18 cellular contexts compared by ENCODE assay signal in the genomic region with DNA sequence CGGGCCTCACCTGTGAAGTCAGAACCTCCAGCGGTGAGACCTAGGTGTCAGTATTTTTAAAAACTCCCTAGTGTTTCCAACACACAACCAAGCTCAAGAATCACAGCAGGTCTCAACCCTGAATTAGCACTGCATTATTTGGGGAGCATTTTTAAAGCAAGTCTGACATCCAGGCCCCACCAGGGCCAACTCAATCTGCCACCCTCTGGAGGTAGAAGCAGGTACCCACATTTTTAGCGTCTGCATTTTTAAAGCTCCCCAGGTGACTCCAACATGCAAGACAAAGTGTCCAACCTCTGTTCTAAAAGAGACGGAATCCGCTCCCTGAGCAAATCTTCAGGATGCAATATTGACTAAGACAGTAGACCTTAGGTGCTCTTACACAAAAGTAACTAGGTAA.
DNase-seq lines count a peak whose midpoint lies in the region; ATAC-seq, FAIRE-seq and TF ChIP-seq lines count a peak whose summit lies in the region.
"Had no signal": no experiment of that assay in that cellular context is flagged by ENCODE, and none has a peak within 500 bp of the region (broad histone marks: within the 10 kb centered on the region; RNA-seq: fewer than 3 reads in every experiment).

No MANE protein-coding gene starts in this region.

- POLR2A ChIA-PET in Caco-2 (lab: Charles Lee), result no interaction called here

- no peak overlapping the region for H3K14ac ChIP-seq in H9 (ENCODE audit: insufficient read depth, low read length)

- no peak for TF ChIP-seq POLR2A in H54 (IDR thresholded peaks at IDR 0.05; ENCODE audit: low read depth, low read length)

- H4K91ac ChIP-seq in H9 (ENCODE audit: insufficient read length, low read depth, low read length), result no peak overlapping the region

- no peak overlapping the region for H4K5ac ChIP-seq in H9 (ENCODE audit: insufficient read length, low read depth, low read length)

- H3K4ac ChIP-seq in H9 (ENCODE audit: low read depth, low read length), result no peak overlapping the region

- H3K4me3 Mint-ChIP-seq in Caco-2 (ENCODE audit: unreplicated experiment), result no peak overlapping the region
- no peak overlapping the region for H3K4me3 Mint-ChIP-seq in H9
- no peak overlapping the region for H3K4me3 Mint-ChIP-seq in activated T-cell treated with anti-CD3 and anti-CD28 coated beads, Interleukin-2, amount 50 U/mL, for 4 hours
- H3K4me3 Mint-ChIP-seq: CD4-positive, alpha-beta T cell had no signal

- intact Hi-C loops in Caco-2 (cut with micrococcal nuclease; ENCODE audit: unreplicated experiment), result no loop called here

- H4K8ac ChIP-seq in H9 (replicated peaks; ENCODE audit: insufficient read length, low read depth, low read length), result no peak overlapping the region

- H4K20me1 ChIP-seq in H9 (ENCODE audit: control insufficient read depth, insufficient read depth, insufficient read length) (no peaks in the 10 kb centered on the region), hepatocyte (ENCODE audit: insufficient read depth, poor library complexity, severe bottlenecking) (peaks cover 58% of the 10 kb centered on the region)

- FAIRE-seq in bronchial epithelial cell (lab: Jason Lieb, UNC) (peak; percentile 43), H54 (lab: Jason Lieb, UNC) (no peak)
- FAIRE-seq: D721Med, G401.6, GM12891 had no signal

- H3K9me3 Mint-ChIP-seq in Caco-2 (ENCODE audit: unreplicated experiment), result no peaks in the 10 kb centered on the region
- no peaks in the 10 kb centered on the region for H3K9me3 Mint-ChIP-seq in H9
- H3K9me3 Mint-ChIP-seq in activated T-cell treated with anti-CD3 and anti-CD28 coated beads, Interleukin-2, amount 50 U/mL, for 4 hours, result no peaks in the 10 kb centered on the region
- H3K9me3 Mint-ChIP-seq: CD4-positive, alpha-beta T cell had no signal

- H3K4me1 ChIP-seq in Caco-2, result peaks cover 5% of the 10 kb centered on the region
- no peaks in the 10 kb centered on the region for H3K4me1 ChIP-seq in H9 (ENCODE audit: insufficient read depth, low read length)
- H3K4me1 ChIP-seq in hepatocyte (ENCODE audit: insufficient read depth), result peaks cover 29% of the 10 kb centered on the region

- H3K56ac ChIP-seq in H9 (ENCODE audit: insufficient read length, low read depth, low read length), result no peak overlapping the region

- H3K4me1 Mint-ChIP-seq in Caco-2 (ENCODE audit: low read depth, unreplicated experiment), result no peaks in the 10 kb centered on the region
- H3K4me1 Mint-ChIP-seq in H9, result peaks cover 5 to 11% of the 10 kb centered on the region in 2 experiments
- no peaks in the 10 kb centered on the region for H3K4me1 Mint-ChIP-seq in activated T-cell treated with anti-CD3 and anti-CD28 coated beads, Interleukin-2, amount 50 U/mL, for 4 hours (ENCODE audit: low read depth)

- H3K18ac ChIP-seq in H9 (ENCODE audit: insufficient read length, low read depth, low read length), result no peak overlapping the region

- H3K4me3 ChIP-seq in Caco-2 (ENCODE audit: low read depth, low read length) (no peak overlapping the region), bronchial epithelial cell (ENCODE audit: low read depth, low read length) (no peak overlapping the region), hepatocyte (no peak overlapping the region)

- TF ChIP-seq CTCF in Caco-2 (IDR thresholded peaks at IDR 0.05; ENCODE audit: insufficient read depth in 1 of 2, low read depth in 1 of 2, low read length in 1 of 2, severe bottlenecking in 1 of 2, unreplicated experiment in 1 of 2), result peak in 1 of 2 experiments; percentile 12
- peak; percentile 31; the same call in 1 of the 3 replicates for TF ChIP-seq CTCF in H9 (conservative IDR thresholded peaks at IDR 0.05)
- TF ChIP-seq CTCF in bronchial epithelial cell (IDR thresholded peaks at IDR 0.05; ENCODE audit: insufficient read depth, low read length, severe bottlenecking), result no peak
- TF ChIP-seq CTCF in hepatocyte (IDR thresholded peaks at IDR 0.05; ENCODE audit: poor library complexity), result no peak

- H2AFZ ChIP-seq in H9 (ENCODE audit: low read length) (no peak overlapping the region), hepatocyte (no peak overlapping the region)

- no peak overlapping the region for H3T11ph ChIP-seq in H9 (ENCODE audit: low read length)

- H3K79me2 ChIP-seq in H9 (ENCODE audit: insufficient read depth, low read length), result no peaks in the 10 kb centered on the region
- peaks cover 85% of the 10 kb centered on the region for H3K79me2 ChIP-seq in hepatocyte

- H3K79me1 ChIP-seq in H9 (ENCODE audit: insufficient read depth, low read depth, low read length, poor library complexity, severe bottlenecking), result no peaks in the 10 kb centered on the region

- H3K23me2 ChIP-seq in H9 (ENCODE audit: insufficient read length, low read depth, low read length, poor library complexity, severe bottlenecking), result no peaks in the 10 kb centered on the region

- peak overlapping the region; percentile 38 for H3K27ac Mint-ChIP-seq in Caco-2 (ENCODE audit: unreplicated experiment)
- no peak overlapping the region; a peak in 1 of 7 replicates for H3K27ac Mint-ChIP-seq in H9
- H3K27ac Mint-ChIP-seq: CD4-positive, alpha-beta T cell had no signal

- H3K27me3 ChIP-seq in Caco-2 (replicated peaks; ENCODE audit: control insufficient read depth, insufficient read depth, low read length), result no peaks in the 10 kb centered on the region
- H3K27me3 ChIP-seq in H9 (ENCODE audit: insufficient read depth, low read length), result no peaks in the 10 kb centered on the region
- H3K27me3 ChIP-seq in bronchial epithelial cell (ENCODE audit: control insufficient read depth, insufficient read depth, low read length), result no peaks in the 10 kb centered on the region
- H3K27me3 ChIP-seq in hepatocyte, result no peaks in the 10 kb centered on the region

- CTCF ChIA-PET in Caco-2 (lab: Charles Lee), result no interaction called here

- DNase-seq in Caco-2 (no peak), H9 (no peak), bronchial epithelial cell (ENCODE audit: low read depth) (no peak), hepatocyte (ENCODE audit: low spot score) (no peak), H54 (ENCODE audit: insufficient read length, low spot score) (no peak)
- DNase-seq in activated CD8-positive, alpha-beta memory T cell treated with anti-CD3 and anti-CD28 coated beads for 24 hours, result no peak
- DNase-seq in activated T-cell treated with anti-CD3 and anti-CD28 coated beads, Interleukin-2, amount 50 U/mL, for 4 hours, result no peak
- no peak for DNase-seq in activated CD4-positive, alpha-beta T cell treated with anti-CD3 and anti-CD28 coated beads for 1 hour
- DNase-seq: ACHN; C1 segment of cervical spinal cord; CD4-positive, alpha-beta T cell; DMS153; DMS79 treated with DMSO at 0.1 percent for 48 hours; EL; GOT3 had no signal

- H3K27ac ChIP-seq in H9 (ENCODE audit: insufficient read length, low read depth, low read length), result no peak overlapping the region
- peak overlapping the region; percentile 84 for H3K27ac ChIP-seq in hepatocyte

- no peak overlapping the region for H2AK5ac ChIP-seq in H9 (ENCODE audit: insufficient read length, low read length)

- H3K27me3 Mint-ChIP-seq in Caco-2 (ENCODE audit: insufficient read depth, unreplicated experiment), result no peaks in the 10 kb centered on the region
- H3K27me3 Mint-ChIP-seq in H9 (ENCODE audit: low read depth), result no peaks in the 10 kb centered on the region
- H3K27me3 Mint-ChIP-seq in activated T-cell treated with anti-CD3 and anti-CD28 coated beads, Interleukin-2, amount 50 U/mL, for 4 hours (ENCODE audit: low read depth), result no peaks in the 10 kb centered on the region
- H3K27me3 Mint-ChIP-seq: CD4-positive, alpha-beta T cell had no signal

- peaks cover 14% of the 10 kb centered on the region for H3K36me3 Mint-ChIP-seq in Caco-2 (ENCODE audit: insufficient read depth, unreplicated experiment)
- H3K36me3 Mint-ChIP-seq in H9 (ENCODE audit: insufficient read depth in 1 of 3, low read depth in 3 of 3), result no peaks in the 10 kb centered on the region; a peak in 2 of 7 replicates
- no peaks in the 10 kb centered on the region for H3K36me3 Mint-ChIP-seq in activated T-cell treated with anti-CD3 and anti-CD28 coated beads, Interleukin-2, amount 50 U/mL, for 4 hours (ENCODE audit: insufficient read depth)

- H3K23ac ChIP-seq in H9 (ENCODE audit: insufficient read length, low read depth, low read length), result no peak overlapping the region

- H2BK5ac ChIP-seq in H9 (ENCODE audit: insufficient read length, low read length), result no peak overlapping the region

- H3K9ac ChIP-seq in H9 (ENCODE audit: extremely low read depth, insufficient read length, low read length), result no peak overlapping the region

- H2BK20ac ChIP-seq in H9 (ENCODE audit: low read depth, low read length, poor library complexity, severe bottlenecking), result no peak overlapping the region

- H3K9me2 ChIP-seq in hepatocyte (replicated peaks; ENCODE audit: insufficient read depth), result no peaks in the 10 kb centered on the region

- no TSS peak for BruUV-seq in Caco-2 (replicated peaks; lab: Mats Ljungman, UMichigan)

- H3K9me3 ChIP-seq in Caco-2 (no peaks in the 10 kb centered on the region), H9 (ENCODE audit: control insufficient read depth, low read depth, low read length) (no peaks in the 10 kb centered on the region), hepatocyte (ENCODE audit: low read depth) (no peaks in the 10 kb centered on the region)

- no peak overlapping the region for H2BK120ac ChIP-seq in H9 (ENCODE audit: low read depth, low read length, poor library complexity, severe bottlenecking)

- ATAC-seq in activated T-cell treated with anti-CD3 and anti-CD28 coated beads, Interleukin-2, amount 50 U/mL, for 4 hours, result no peak

- H2BK12ac ChIP-seq in H9 (ENCODE audit: insufficient read length, low read depth, low read length), result no peak overlapping the region

- H2BK15ac ChIP-seq in H9 (ENCODE audit: low read depth, low read length), result no peak overlapping the region

- H3K36me3 ChIP-seq in Caco-2 (ENCODE audit: control insufficient read depth, insufficient read depth, low read length) (peaks cover 4% of the 10 kb centered on the region), bronchial epithelial cell (ENCODE audit: control insufficient read depth, insufficient read depth, low read length) (no peaks in the 10 kb centered on the region), hepatocyte (replicated peaks; ENCODE audit: insufficient read depth, low read depth) (no peaks in the 10 kb centered on the region)

- WGBS in H9 (ENCODE audit: extremely low coverage, insufficient read length, low lambda C conversion rate), result no CpG with 5 or more reads among the region's 5 CpGs
- 77% methylated on average over 5 of the region's 5 CpGs for WGBS in hepatocyte (ENCODE audit: low lambda C conversion rate, missing lambda C conversion rate)

- H3K4me2 ChIP-seq in H9 (ENCODE audit: insufficient read depth, insufficient read length, low read length) (no peak overlapping the region), hepatocyte (no peak overlapping the region)
